Comparison of ENCODE assay signal across 10 cellular contexts in genomic region chr9:5800969-5801738, GRCh38. TPM values are rescaled to one million over a fixed set of nuclear protein-coding genes. Genes with fewer than 3 reads are reported as not detected.
DNase-seq lines count a peak whose midpoint lies in the region; ATAC-seq and TF ChIP-seq lines count a peak whose summit lies in the region.
"Had no signal": no experiment of that assay in that cellular context is flagged by ENCODE, and none has a peak within 500 bp of the region (broad histone marks: within the 10 kb centered on the region; RNA-seq: fewer than 3 reads in every experiment).

No MANE protein-coding gene starts in this region.

- no peaks in the 10 kb centered on the region for H3K27me3 ChIP-seq in CD8-positive, alpha-beta T cell (ENCODE audit: insufficient read depth, low read length)
- no peaks in the 10 kb centered on the region for H3K27me3 ChIP-seq in ovary
- no peaks in the 10 kb centered on the region for H3K27me3 ChIP-seq in adrenal gland

- ATAC-seq in CD8-positive, alpha-beta T cell = no peak

- no peaks in the 10 kb centered on the region for H3K9me3 ChIP-seq in CD8-positive, alpha-beta T cell (ENCODE audit: low read length)
- H3K9me3 ChIP-seq in ovary (no peaks in the 10 kb centered on the region), adrenal gland (replicated peaks in 1 of 3) (no peaks in the 10 kb centered on the region)

- POLR2A ChIA-PET in CD8-positive, alpha-beta T cell (lab: Charles Lee) = no interaction called here

- no peaks in the 10 kb centered on the region for H3K9me3 Mint-ChIP-seq in CD8-positive, alpha-beta T cell
- H3K9me3 Mint-ChIP-seq: activated naive CD8-positive, alpha-beta T cell treated with anti-CD3 and anti-CD28 coated beads, Interleukin-2, amount 10 ng/mL, durations not matched to agents 7 days and 5 days; T-helper 1 cell treated with Interleukin-12 subunit alpha and Interleukin-12 subunit beta and Interleukin-4 antibody, amounts not matched to agents 30 μg/mL and 1 μg/mL, for 36 hours had no signal

- no peak overlapping the region for H3K4me3 ChIP-seq in CD8-positive, alpha-beta T cell (ENCODE audit: low read depth, low read length)
- no peak overlapping the region for H3K4me3 ChIP-seq in ovary
- no peak overlapping the region for H3K4me3 ChIP-seq in adrenal gland
- H3K4me3 ChIP-seq in coronary artery = no peak overlapping the region

- intact Hi-C loops in CD8-positive, alpha-beta T cell (cut with DNase I, micrococcal nuclease) = loop anchor here in 1 of 2 experiments (2.0 kb wide), 1 partner anchor 32 kb away; the partner anchor contains the start of gene ERMP1
- intact Hi-C loops in ovary (cut with DNase I) = loop anchor here in 1 of 4 donors (2.0 kb wide), 1 partner anchor 56 kb away; no protein-coding TSS in a partner anchor
- intact Hi-C loops in adrenal gland (cut with DNase I) = no loop called here

- TF ChIP-seq EP300 in ovary (IDR thresholded peaks at IDR 0.05) = no peak

- H3K36me3 Mint-ChIP-seq in CD8-positive, alpha-beta T cell = peaks cover 56% of the 10 kb centered on the region

- H3K36me3 ChIP-seq in CD8-positive, alpha-beta T cell (ENCODE audit: insufficient read depth, low read length) = peaks cover 3% of the 10 kb centered on the region
- H3K36me3 ChIP-seq in ovary (no peaks in the 10 kb centered on the region), adrenal gland (replicated peaks in 1 of 2) (peaks cover 0 to 6% of the 10 kb centered on the region in 2 donors)

- WGBS in ovary, 3 donors = 78 to 88% (median 80%) methylated on average over 4 of the region's 4 CpGs
- WGBS in adrenal gland, 4 donors = 67 to 80% (median 73%) methylated on average over 4 of the region's 4 CpGs

- DNase-seq in CD8-positive, alpha-beta T cell = no peak
- DNase-seq in NCI-H1105 (lab: John Stamatoyannopoulos, UW) = peak; percentile 44
- DNase-seq in amniotic epithelial cell (ENCODE audit: low read depth) = peak; percentile 24
- DNase-seq in kidney tubule cell (ENCODE audit: low spot score) = peak; percentile 71
- DNase-seq in ovary = no peak
- DNase-seq in adrenal gland = no peak
- DNase-seq in coronary artery (ENCODE audit: low spot score) = no peak
- DNase-seq in cortex of kidney (lab: John Stamatoyannopoulos, UW) = no peak
- DNase-seq: activated naive CD8-positive, alpha-beta T cell treated with anti-CD3 and anti-CD28 coated beads, Interleukin-2, amount 10 ng/mL, durations not matched to agents 7 days and 5 days had no signal

- H3K4me1 Mint-ChIP-seq in CD8-positive, alpha-beta T cell (ENCODE audit: low read depth) = peaks cover 18% of the 10 kb centered on the region

- no peak overlapping the region for H3K4me3 Mint-ChIP-seq in CD8-positive, alpha-beta T cell
- H3K4me3 Mint-ChIP-seq: activated naive CD8-positive, alpha-beta T cell treated with anti-CD3 and anti-CD28 coated beads, Interleukin-2, amount 10 ng/mL, durations not matched to agents 7 days and 5 days; T-helper 1 cell treated with Interleukin-12 subunit alpha and Interleukin-12 subunit beta and Interleukin-4 antibody, amounts not matched to agents 30 μg/mL and 1 μg/mL, for 36 hours had no signal

- H3K27ac Mint-ChIP-seq in CD8-positive, alpha-beta T cell = peak overlapping the region; percentile 68
- H3K27ac Mint-ChIP-seq: activated naive CD8-positive, alpha-beta T cell treated with anti-CD3 and anti-CD28 coated beads, Interleukin-2, amount 10 ng/mL, durations not matched to agents 7 days and 5 days; T-helper 1 cell treated with Interleukin-12 subunit alpha and Interleukin-12 subunit beta and Interleukin-4 antibody, amounts not matched to agents 30 μg/mL and 1 μg/mL, for 36 hours had no signal

- H3K27ac ChIP-seq in CD8-positive, alpha-beta T cell (ENCODE audit: low read depth, low read length) = no peak overlapping the region
- H3K27ac ChIP-seq in ovary (no peak overlapping the region), adrenal gland (peak overlapping the region in 2 of 5 donors; percentile 37 to 38), coronary artery (no peak overlapping the region)

- H3K27me3 Mint-ChIP-seq in CD8-positive, alpha-beta T cell (ENCODE audit: low read depth) = no peaks in the 10 kb centered on the region
- H3K27me3 Mint-ChIP-seq: activated naive CD8-positive, alpha-beta T cell treated with anti-CD3 and anti-CD28 coated beads, Interleukin-2, amount 10 ng/mL, durations not matched to agents 7 days and 5 days had no signal

- no peaks in the 10 kb centered on the region for H3K4me1 ChIP-seq in CD8-positive, alpha-beta T cell (ENCODE audit: insufficient read depth, low read length)
- H3K4me1 ChIP-seq in ovary (ENCODE audit: insufficient read depth) (peaks cover 2% of the 10 kb centered on the region), adrenal gland (replicated peaks in 1 of 2) (peaks cover 14 to 22% of the 10 kb centered on the region in 2 donors)

- CTCF ChIA-PET in CD8-positive, alpha-beta T cell (lab: Charles Lee) = interaction anchor here (0.8 to 1.3 kb wide), 3 partner anchors 27 to 253 kb away, joined by 3 read pairs; no protein-coding TSS in a partner anchor

- no peak for TF ChIP-seq POLR2A in ovary (IDR thresholded peaks at IDR 0.05)
- TF ChIP-seq POLR2A in adrenal gland (IDR thresholded peaks at IDR 0.05) = no peak

- TF ChIP-seq CTCF in CD8-positive, alpha-beta T cell (IDR thresholded peaks at IDR 0.05) = no peak
- TF ChIP-seq CTCF in ovary (IDR thresholded peaks at IDR 0.05) (no peak), adrenal gland (IDR thresholded peaks at IDR 0.05) (no peak), coronary artery (IDR thresholded peaks at IDR 0.05) (no peak)

RNA-seq across cellular contexts. Expression of gene ERMP1, which starts 31.8 kb away (rescaled TPM):
- total RNA-seq in CD8-positive, alpha-beta T cell = 1 to 10 TPM; 5.2 to 7.9 TPM
- 10 to 100 TPM in 6 of 7 donors, 1 to 10 TPM in 1; 9.4 to 18.3 (median 14.8) TPM for total RNA-seq in ovary
- polyA plus RNA-seq in ovary = 100 to 1,000 TPM in 1 of 2 donors, 1 to 10 TPM in 1; 8.3 to 217 TPM
- total RNA-seq in adrenal gland = 100 to 1,000 TPM in 1 of 8 donors, 10 to 100 TPM in 7; 26.9 to 120 (median 38.6) TPM
- 10 to 100 TPM in 1 of 3 donors, 1 to 10 TPM in 2; 6.0 to 73.1 (median 6.4) TPM for polyA plus RNA-seq in adrenal gland

Comparison
In these comparisons a context has a peak if more than half of its experiments do, and no peak if none do; other contexts are left out.
1. DNase-seq: peak in NCI-H1105 (single experiment), amniotic epithelial cell (single experiment) and kidney tubule cell (single experiment); none in CD8-positive, alpha-beta T cell (0 of 7), ovary (0 of 5), adrenal gland (0 of 7), coronary artery (single experiment) and cortex of kidney (single experiment).